8 cellular contexts compared by ENCODE assay signal in the genomic region with DNA sequence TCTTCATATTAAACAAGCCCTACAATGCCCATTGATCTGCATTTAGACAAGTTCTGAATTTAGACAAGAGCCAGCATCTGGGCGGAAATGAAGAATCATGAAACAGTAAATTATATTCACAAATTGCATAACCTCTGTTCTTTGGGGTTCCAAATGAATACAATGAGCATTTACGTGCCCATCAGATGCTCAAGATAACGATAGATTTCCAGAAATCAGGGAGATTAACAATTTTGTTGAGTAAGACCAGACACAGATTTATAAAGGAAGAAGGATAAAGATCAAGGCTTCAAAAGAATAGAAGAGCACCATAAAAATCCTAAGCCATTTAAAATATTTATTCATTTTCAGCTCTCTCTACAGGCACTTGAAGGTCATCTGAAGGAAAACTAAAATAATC. TPM values are rescaled to one million over a fixed set of nuclear protein-coding genes. Genes with fewer than 3 reads are reported as not detected.
"Had no signal": no experiment of that assay in that cellular context is flagged by ENCODE, and none has a peak within 500 bp of the region (broad histone marks: within the 10 kb centered on the region; RNA-seq: fewer than 3 reads in every experiment).

No MANE protein-coding gene starts in this region.

- DNase-seq: GOT3, H7, HFFc6, IMR-90 had no signal

- H3K27ac Mint-ChIP-seq: HFFc6 had no signal

- ATAC-seq: HCT116, K562 had no signal

- H3K4me3 Mint-ChIP-seq: HFFc6 had no signal

- H3K36me3 ChIP-seq: HAP-1 had no signal

- H3K9me3 ChIP-seq: HAP-1 had no signal

- H3K4me1 ChIP-seq: HAP-1 had no signal

- H3K4me3 ChIP-seq: HAP-1, K562 had no signal

RNA-seq across cellular contexts. Expression of a gene that starts 59.7 kb away (rescaled TPM):
- total RNA-seq: HFFc6, HT-29, IMR-90, K562 had no signal
- polyA plus RNA-seq: IMR-90, K562 had no signal
